Comparison of ENCODE assay signal across 2 cellular contexts in the genomic region with DNA sequence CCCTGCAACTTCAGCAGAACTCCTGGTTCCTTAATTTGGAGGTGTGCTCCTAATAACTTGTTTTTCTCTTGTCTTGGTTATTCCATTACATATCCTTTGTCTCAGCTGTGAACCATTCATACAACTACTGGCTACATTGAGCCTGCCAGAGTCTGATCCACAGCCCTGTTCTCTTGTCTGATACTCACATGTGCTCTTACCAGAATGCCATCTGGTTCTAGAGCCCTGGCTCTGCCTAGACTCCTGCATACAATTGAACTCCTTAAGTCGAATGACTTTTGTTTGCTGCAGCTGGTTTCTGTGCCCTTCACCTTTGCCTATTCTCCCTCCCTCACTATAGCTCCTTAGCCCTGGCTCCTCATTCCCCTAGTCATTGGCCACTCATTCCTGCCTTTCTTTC.
TF ChIP-seq lines count a peak whose summit lies in the region.

No MANE protein-coding gene starts in this region.

TF ChIP-seq in HepG2, 621 proteins besides CTCF, POLR2A, EP300 and RAD21:
- TF ChIP-seq, protein P1, sequence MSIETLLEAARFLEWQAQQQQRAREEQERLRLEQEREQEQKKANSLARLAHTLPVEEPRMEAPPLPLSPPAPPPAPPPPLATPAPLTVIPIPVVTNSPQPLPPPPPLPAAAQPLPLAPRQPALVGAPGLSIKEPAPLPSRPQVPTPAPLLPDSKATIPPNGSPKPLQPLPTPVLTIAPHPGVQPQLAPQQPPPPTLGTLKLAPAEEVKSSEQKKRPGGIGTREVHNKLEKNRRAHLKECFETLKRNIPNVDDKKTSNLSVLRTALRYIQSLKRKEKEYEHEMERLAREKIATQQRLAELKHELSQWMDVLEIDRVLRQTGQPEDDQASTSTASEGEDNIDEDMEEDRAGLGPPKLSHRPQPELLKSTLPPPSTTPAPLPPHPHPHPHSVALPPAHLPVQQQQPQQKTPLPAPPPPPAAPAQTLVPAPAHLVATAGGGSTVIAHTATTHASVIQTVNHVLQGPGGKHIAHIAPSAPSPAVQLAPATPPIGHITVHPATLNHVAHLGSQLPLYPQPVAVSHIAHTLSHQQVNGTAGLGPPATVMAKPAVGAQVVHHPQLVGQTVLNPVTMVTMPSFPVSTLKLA (IDR thresholded peaks at IDR 0.05), result peak; percentile 93
- TF ChIP-seq ZKSCAN1 (IDR thresholded peaks at IDR 0.05; ENCODE audit: low read length), result no peak

TF ChIP-seq in IMR-90, 13 proteins besides CTCF, POLR2A, EP300 and RAD21 (continued from another document):
- TF ChIP-seq FOS (IDR thresholded peaks at IDR 0.05; ENCODE audit: low read depth, low read length) (no peak), SMC3 (IDR thresholded peaks at IDR 0.05; ENCODE audit: low read depth, low read length) (no peak), CHD1 (IDR thresholded peaks at IDR 0.05; ENCODE audit: low read depth, low read length) (no peak), RCOR1 (IDR thresholded peaks at IDR 0.05; ENCODE audit: insufficient replicate concordance, low read length) (no peak), RFX5 (IDR thresholded peaks at IDR 0.05; ENCODE audit: low read depth, low read length) (no peak), BHLHE40 (IDR thresholded peaks at IDR 0.05; ENCODE audit: low read depth, low read length) (no peak)
- TF ChIP-seq, protein P2, sequence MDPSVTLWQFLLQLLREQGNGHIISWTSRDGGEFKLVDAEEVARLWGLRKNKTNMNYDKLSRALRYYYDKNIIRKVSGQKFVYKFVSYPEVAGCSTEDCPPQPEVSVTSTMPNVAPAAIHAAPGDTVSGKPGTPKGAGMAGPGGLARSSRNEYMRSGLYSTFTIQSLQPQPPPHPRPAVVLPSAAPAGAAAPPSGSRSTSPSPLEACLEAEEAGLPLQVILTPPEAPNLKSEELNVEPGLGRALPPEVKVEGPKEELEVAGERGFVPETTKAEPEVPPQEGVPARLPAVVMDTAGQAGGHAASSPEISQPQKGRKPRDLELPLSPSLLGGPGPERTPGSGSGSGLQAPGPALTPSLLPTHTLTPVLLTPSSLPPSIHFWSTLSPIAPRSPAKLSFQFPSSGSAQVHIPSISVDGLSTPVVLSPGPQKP (IDR thresholded peaks at IDR 0.05; ENCODE audit: borderline replicate concordance, low read depth, low read length), result no peak
